10 cellular contexts compared by ENCODE assay signal in the genomic region with DNA sequence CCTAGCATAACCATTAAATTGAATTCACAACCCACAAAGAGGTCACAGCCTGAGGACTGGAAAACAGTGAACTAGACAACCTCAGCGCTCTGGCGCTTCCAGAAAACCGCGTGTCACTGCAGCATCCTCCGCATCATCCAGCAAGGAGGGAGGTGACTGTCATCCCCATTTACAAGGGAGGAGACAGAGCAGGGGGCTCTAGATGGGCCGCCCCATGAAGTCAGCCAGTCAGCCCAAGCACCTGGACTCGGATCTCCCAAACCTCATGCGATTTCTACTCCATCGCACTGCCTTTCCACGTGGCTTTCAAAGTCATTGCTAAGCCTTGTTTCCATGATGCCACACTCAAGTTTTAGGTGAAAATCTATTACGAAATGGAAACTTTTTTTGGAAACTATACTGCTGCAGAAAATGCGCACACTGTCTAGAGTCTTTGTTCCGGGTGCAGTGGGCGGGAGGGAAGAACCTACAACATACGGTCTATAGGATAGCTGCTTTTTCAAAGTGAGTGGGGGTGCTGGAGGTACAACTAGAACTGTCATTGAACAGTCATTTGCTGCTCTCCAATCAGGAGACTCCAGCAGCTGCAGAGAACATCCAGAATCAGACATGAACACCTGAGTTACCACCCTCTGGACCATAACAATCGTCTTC. TPM values are rescaled to one million over a fixed set of nuclear protein-coding genes. Genes with fewer than 3 reads are reported as not detected.
DNase-seq lines count a peak whose midpoint lies in the region; ATAC-seq, FAIRE-seq and TF ChIP-seq lines count a peak whose summit lies in the region.
"Had no signal": no experiment of that assay in that cellular context is flagged by ENCODE, and none has a peak within 500 bp of the region (broad histone marks: within the 10 kb centered on the region; RNA-seq: fewer than 3 reads in every experiment).

No MANE protein-coding gene starts in this region.

- no peaks in the 10 kb centered on the region for H3K9me3 Mint-ChIP-seq in MCF 10A (ENCODE audit: unreplicated experiment)

- H3K27me3 ChIP-seq in psoas muscle (ENCODE audit: insufficient read depth in 3 of 3, low read length in 2 of 3) (no peaks in the 10 kb centered on the region), WERI-Rb-1 (ENCODE audit: insufficient read depth, low read depth, severe bottlenecking) (no peaks in the 10 kb centered on the region)
- H3K27me3 ChIP-seq: gastroesophageal sphincter had no signal

- H3K9me3 ChIP-seq in T-helper 17 cell (ENCODE audit: control insufficient read depth, low read length, poor library complexity, severe bottlenecking) (no peaks in the 10 kb centered on the region), psoas muscle (no peaks in the 10 kb centered on the region), WERI-Rb-1 (ENCODE audit: severe bottlenecking) (no peaks in the 10 kb centered on the region)
- H3K9me3 ChIP-seq: gastroesophageal sphincter had no signal

- H3K27ac ChIP-seq in psoas muscle (peak overlapping the region; percentile 96), WERI-Rb-1 (no peak overlapping the region)

- H3K36me3 Mint-ChIP-seq in T-helper 17 cell (ENCODE audit: low read depth) (peaks cover 2% of the 10 kb centered on the region), MCF 10A (ENCODE audit: insufficient read depth, unreplicated experiment) (peaks cover 34% of the 10 kb centered on the region)

- 79 to 81% (median 79%) methylated on average over 16 of the region's 16 CpGs for WGBS in psoas muscle, 3 donors

- no TSS peak for BruUV-seq in MCF 10A (replicated peaks; lab: Mats Ljungman, UMichigan)

- no peak for TF ChIP-seq CTCF in MCF 10A (IDR thresholded peaks at IDR 0.05; ENCODE audit: unreplicated experiment)
- TF ChIP-seq CTCF in psoas muscle (IDR thresholded peaks at IDR 0.05), result no peak
- TF ChIP-seq CTCF in WERI-Rb-1 (IDR thresholded peaks at IDR 0.05; ENCODE audit: low read depth, low read length), result no peak

- no peak for TF ChIP-seq POLR2A in GM12891 (IDR thresholded peaks at IDR 0.05; ENCODE audit: low read depth, low read length)

- H3K4me3 ChIP-seq in psoas muscle (peak overlapping the region; percentile 24), WERI-Rb-1 (ENCODE audit: low read depth, low read length) (no peak overlapping the region)
- H3K4me3 ChIP-seq: gastroesophageal sphincter had no signal

- H3K36me3 ChIP-seq in psoas muscle (ENCODE audit: insufficient read depth in 1 of 2, low read depth in 1 of 2), result no peaks in the 10 kb centered on the region
- peaks cover 38% of the 10 kb centered on the region for H3K36me3 ChIP-seq in WERI-Rb-1

- peak; percentile 33 for FAIRE-seq in GM12891 (lab: Jason Lieb, UNC)
- FAIRE-seq: small intestine had no signal

- intact Hi-C loops in MCF 10A (cut with micrococcal nuclease), result no loop called here
- intact Hi-C loops in psoas muscle (cut with DNase I), result loop anchor here in 1 of 2 donors (5.0 kb wide), 1 partner anchor 46 kb away; no protein-coding TSS in a partner anchor

- H3K4me3 Mint-ChIP-seq in T-helper 17 cell, result peak overlapping the region; percentile 90
- no peak overlapping the region for H3K4me3 Mint-ChIP-seq in MCF 10A (ENCODE audit: unreplicated experiment)

- H3K27ac Mint-ChIP-seq in T-helper 17 cell (peak overlapping the region; percentile 88), MCF 10A (ENCODE audit: low read depth, unreplicated experiment) (peak overlapping the region; percentile 55)

- H3K4me1 Mint-ChIP-seq in T-helper 17 cell, result peaks cover 37% of the 10 kb centered on the region
- peaks cover 5% of the 10 kb centered on the region for H3K4me1 Mint-ChIP-seq in MCF 10A (ENCODE audit: insufficient read depth, unreplicated experiment)

- POLR2A ChIA-PET in MCF 10A (lab: Yijun Ruan, JAX), result interaction anchor here (0.5 to 1.4 kb wide), 2 partner anchors 20 to 721 kb away, joined by 3 to 4 read pairs; no protein-coding TSS in a partner anchor

- DNase-seq in GM12891 (ENCODE audit: insufficient read length, low spot score), result no peak
- DNase-seq in T-helper 17 cell, result no peak
- DNase-seq in MCF 10A (ENCODE audit: unreplicated experiment), result no peak
- DNase-seq in psoas muscle, result no peak
- no peak for DNase-seq in WERI-Rb-1
- DNase-seq: activated CD8-positive, alpha-beta memory T cell treated with anti-CD3 and anti-CD28 coated beads, Interleukin-2, amount 50 U/mL, for 4 hours; small intestine had no signal

- H3K4me1 ChIP-seq in psoas muscle, result peaks cover 53% of the 10 kb centered on the region

- CTCF ChIA-PET in MCF 10A (lab: Yijun Ruan, JAX), result interaction anchor here (0.6 to 0.7 kb wide), 2 partner anchors 10 to 41 kb away, joined by 3 to 4 read pairs; no protein-coding TSS in a partner anchor

- H3K27me3 Mint-ChIP-seq in T-helper 17 cell (no peaks in the 10 kb centered on the region), MCF 10A (ENCODE audit: insufficient read depth, unreplicated experiment) (no peaks in the 10 kb centered on the region)

- no peak for ATAC-seq in T-helper 17 cell
- no peak for ATAC-seq in psoas muscle
- no peak for ATAC-seq in GM18519 (IDR thresholded peaks at IDR 0.05; ENCODE audit: low FRiP score, unreplicated experiment)
- ATAC-seq in HG02642 (IDR thresholded peaks at IDR 0.05; ENCODE audit: poor library complexity, unreplicated experiment), result no peak
- ATAC-seq: gastroesophageal sphincter had no signal

TF ChIP-seq in GM12891, 5 proteins besides CTCF, POLR2A, EP300 and RAD21:
- no peak for TF ChIP-seq POLR2AphosphoS5 (IDR thresholded peaks at IDR 0.05; ENCODE audit: low read depth, low read length)
- peak; percentile 4 for TF ChIP-seq PAX5 (IDR thresholded peaks at IDR 0.05; ENCODE audit: insufficient read depth, low read length, severe bottlenecking)

RNA-seq across cellular contexts. Expression of a gene that starts 2.8 kb away (rescaled TPM):
- polyA plus RNA-seq in GM12891 (2012; ENCODE audit: low read depth, missing spikeins), result 80.2 TPM
- total RNA-seq in T-helper 17 cell, result 10 to 100 TPM; 82.2 to 86.0 TPM
- 172 and 181 TPM in 2 replicates for total RNA-seq in MCF 10A (2022)
- total RNA-seq in psoas muscle, result 100 to 1,000 TPM in 2 of 4 donors, 10 to 100 TPM in 2; 71.9 to 103 (median 91.4) TPM
- 100 to 1,000 TPM in 1 of 3 donors, 10 to 100 TPM in 2; 51.5 to 120 (median 76.0) TPM for polyA plus RNA-seq in psoas muscle

RNA-seq across cellular contexts. Expression of a gene that starts 15.1 kb away (rescaled TPM):
- 18.5 TPM for polyA plus RNA-seq in GM12891 (2012; ENCODE audit: low read depth, missing spikeins)
- total RNA-seq in T-helper 17 cell, result 10 to 100 TPM; 32.3 to 42.1 TPM
- 27.0 and 28.4 TPM in 2 replicates for total RNA-seq in MCF 10A (2022)
- 10 to 100 TPM; 11.2 to 25.9 (median 22.1) TPM for total RNA-seq in psoas muscle
- polyA plus RNA-seq in psoas muscle, result 10 to 100 TPM in 2 of 3 donors, 1 to 10 TPM in 1; 7.6 to 16.3 (median 15.5) TPM

RNA-seq across cellular contexts. Expression of a gene that starts 51.9 kb away (rescaled TPM):
- 47.3 TPM for polyA plus RNA-seq in GM12891 (2012; ENCODE audit: low read depth, missing spikeins)
- 10 to 100 TPM; 12.3 to 19.8 TPM for total RNA-seq in T-helper 17 cell
- total RNA-seq in MCF 10A (2022), result 3.1 and 5.3 TPM in 2 replicates
- total RNA-seq in psoas muscle, result 1 to 10 TPM in 3 of 4 donors, under 1 TPM in 1; 0.89 to 2.8 (median 1.4) TPM
- polyA plus RNA-seq in psoas muscle, result 1 to 10 TPM in 2 of 3 donors, under 1 TPM in 1; 0.69 to 3.0 (median 2.0) TPM

RNA-seq across cellular contexts. Expression of a gene that starts 52.5 kb away (rescaled TPM):
- polyA plus RNA-seq in GM12891 (2012; ENCODE audit: low read depth, missing spikeins), result 112 TPM
- total RNA-seq in T-helper 17 cell, result 100 to 1,000 TPM; 108 to 162 TPM
- total RNA-seq in MCF 10A (2022), result 40.9 and 47.2 TPM in 2 replicates
- total RNA-seq in psoas muscle, result 10 to 100 TPM in 3 of 4 donors, 1 to 10 TPM in 1; 9.9 to 19.8 (median 17.2) TPM
- polyA plus RNA-seq in psoas muscle, result 10 to 100 TPM in 2 of 3 donors, 1 to 10 TPM in 1; 8.3 to 13.5 (median 11.3) TPM
